ENCODE assay signal across 13 cellular contexts in the genomic region with DNA sequence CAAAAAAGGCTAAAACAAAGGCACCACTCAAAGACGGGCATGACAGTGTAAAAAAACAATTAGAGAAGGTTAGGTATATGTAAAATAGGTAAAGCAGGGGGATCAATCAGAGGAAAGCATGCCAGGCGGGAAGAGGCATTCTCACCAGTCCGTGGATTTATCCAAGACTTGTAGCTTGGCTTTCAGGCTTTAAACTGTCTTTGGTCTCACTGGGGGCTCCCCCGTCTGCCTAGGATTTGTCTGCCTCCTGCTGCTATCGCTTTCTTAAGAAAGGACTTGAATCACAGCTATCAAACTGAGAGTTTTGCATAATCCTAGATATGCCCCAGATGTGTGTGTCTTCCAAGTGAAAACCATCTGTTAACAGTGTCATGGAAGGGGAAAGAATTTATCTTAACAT. TPM values are rescaled to one million over a fixed set of nuclear protein-coding genes. Genes with fewer than 3 reads are reported as not detected.
A peak's percentile ranks its signal among the peaks of the same experiment; 100 is the strongest.
DNase-seq lines count a peak whose midpoint lies in the region; ATAC-seq lines count a peak whose summit lies in the region.
"Had no signal": no experiment of that assay in that cellular context is flagged by ENCODE, and none has a peak within 500 bp of the region (broad histone marks: within the 10 kb centered on the region; RNA-seq: fewer than 3 reads in every experiment).

No MANE protein-coding gene starts in this region.

- H3K4me2 ChIP-seq in mesenchymal stem cell (ENCODE audit: low read length, poor library complexity, severe bottlenecking) (no peak overlapping the region), trophoblast cell (ENCODE audit: low read length) (no peak overlapping the region)
- H3K4me2 ChIP-seq: A549, BLaER1, GM23338 had no signal

- H2BK15ac ChIP-seq in mesenchymal stem cell (ENCODE audit: low read depth, poor library complexity, severe bottlenecking), result no peak overlapping the region

- no peak overlapping the region for H2BK12ac ChIP-seq in mesenchymal stem cell (ENCODE audit: low read length in 2 of 2)
- H2BK12ac ChIP-seq in trophoblast cell (ENCODE audit: low read length), result peak overlapping the region; percentile 43

- H4K91ac ChIP-seq in mesenchymal stem cell (ENCODE audit: low read length) (no peak overlapping the region), trophoblast cell (ENCODE audit: low read depth, low read length) (peak overlapping the region; percentile 75)

- H3K27me3 ChIP-seq in mesenchymal stem cell (ENCODE audit: control insufficient read depth in 1 of 2, insufficient read depth in 1 of 2, low read length in 2 of 2) (no peaks in the 10 kb centered on the region), trophoblast cell (ENCODE audit: insufficient read depth, low read length) (no peaks in the 10 kb centered on the region)
- H3K27me3 ChIP-seq: BLaER1 had no signal

- no peak for ATAC-seq in activated T-cell treated with anti-CD3 and anti-CD28 coated beads, Interleukin-2, amount 50 U/mL, for 72 hours (replicated peaks in 1 of 2)
- ATAC-seq in GM19351 (IDR thresholded peaks at IDR 0.05; ENCODE audit: unreplicated experiment), result no peak
- ATAC-seq: A549, GM23338 had no signal

- no peak overlapping the region for H3K4me3 ChIP-seq in mesenchymal stem cell (ENCODE audit: insufficient read depth in 1 of 2, low read depth in 1 of 2, low read length in 2 of 2)
- no peak overlapping the region for H3K4me3 ChIP-seq in trophoblast cell (ENCODE audit: low read depth, low read length)
- H3K4me3 ChIP-seq: A549, GM23338, HAP-1 had no signal

- peaks cover 31% of the 10 kb centered on the region for H3K9me3 ChIP-seq in mesenchymal stem cell (ENCODE audit: control insufficient read depth, low read length)
- H3K9me3 ChIP-seq in trophoblast cell (ENCODE audit: insufficient read depth, low read depth, low read length), result peaks cover 18% of the 10 kb centered on the region

- peak; percentile 56 for DNase-seq in RPMI7951 (ENCODE audit: low read depth)
- DNase-seq in ecto neural progenitor cell (ENCODE audit: low spot score), result peak; percentile 58
- DNase-seq in mesenchymal stem cell, result no peak
- DNase-seq in trophoblast cell, result no peak
- no peak for DNase-seq in activated T-cell treated with anti-CD3 and anti-CD28 coated beads, Interleukin-2, amount 50 U/mL, for 72 hours
- DNase-seq in activated CD4-positive, alpha-beta T cell treated with anti-CD3 and anti-CD28 coated beads, Interleukin-2, amount 50 U/mL, for 48 hours, result no peak
- DNase-seq in GOT3 (lab: John Stamatoyannopoulos, UW), result no peak
- DNase-seq: GF-D8 had no signal

- H3K36me3 ChIP-seq in mesenchymal stem cell (ENCODE audit: control insufficient read depth in 1 of 2, insufficient read depth in 2 of 2, low read depth in 1 of 2, low read length in 2 of 2) (peaks cover 0 to 3% of the 10 kb centered on the region in 2 experiments), trophoblast cell (ENCODE audit: control insufficient read depth in 1 of 2, insufficient read depth in 2 of 2, low read length in 2 of 2) (peaks cover 0 to 1% of the 10 kb centered on the region in 2 experiments)
- H3K36me3 ChIP-seq: HAP-1 had no signal

- H4K8ac ChIP-seq in mesenchymal stem cell (ENCODE audit: low read length) (peak overlapping the region; percentile 93), trophoblast cell (ENCODE audit: low read depth, low read length) (peak overlapping the region; percentile 55)

- H3K79me1 ChIP-seq in mesenchymal stem cell (replicated peaks; ENCODE audit: low read length, poor library complexity, severe bottlenecking) (no peaks in the 10 kb centered on the region), trophoblast cell (ENCODE audit: low read length) (peaks cover 14% of the 10 kb centered on the region)

- H3K27ac ChIP-seq in mesenchymal stem cell (ENCODE audit: low read length, poor library complexity, severe bottlenecking), result no peak overlapping the region
- H3K27ac ChIP-seq in trophoblast cell (ENCODE audit: low read depth, low read length), result peak overlapping the region; percentile 95
- H3K27ac ChIP-seq: A549, BLaER1 had no signal

- no peak overlapping the region for H2AK5ac ChIP-seq in mesenchymal stem cell (ENCODE audit: low read length, severe bottlenecking)
- no peak overlapping the region for H2AK5ac ChIP-seq in trophoblast cell (ENCODE audit: low read length)

- no peaks in the 10 kb centered on the region for H3K27me3 Mint-ChIP-seq in activated T-cell treated with anti-CD3 and anti-CD28 coated beads, Interleukin-2, amount 50 U/mL, for 72 hours (ENCODE audit: low read depth)

- H3K9me3 Mint-ChIP-seq in activated T-cell treated with anti-CD3 and anti-CD28 coated beads, Interleukin-2, amount 50 U/mL, for 72 hours, result peaks cover 11 to 16% of the 10 kb centered on the region in 2 donors

- no peak overlapping the region for H2BK5ac ChIP-seq in mesenchymal stem cell (ENCODE audit: low read depth, low read length, poor library complexity, severe bottlenecking)
- peak overlapping the region; percentile 91 for H2BK5ac ChIP-seq in trophoblast cell (ENCODE audit: low read depth, low read length, poor library complexity)

- H4K12ac ChIP-seq in trophoblast cell (ENCODE audit: low read depth, low read length), result no peak overlapping the region

- peaks cover 14 to 19% of the 10 kb centered on the region in 2 donors for H3K36me3 Mint-ChIP-seq in activated T-cell treated with anti-CD3 and anti-CD28 coated beads, Interleukin-2, amount 50 U/mL, for 72 hours (ENCODE audit: insufficient read depth in 2 of 2)

- H3K18ac ChIP-seq in mesenchymal stem cell (ENCODE audit: low read depth in 1 of 2, low read length in 2 of 2) (no peak overlapping the region), trophoblast cell (ENCODE audit: low read length) (no peak overlapping the region)

- H3K23ac ChIP-seq in mesenchymal stem cell (ENCODE audit: low read length in 2 of 2), result no peak overlapping the region
- no peak overlapping the region for H3K23ac ChIP-seq in trophoblast cell (ENCODE audit: low read length)

- WGBS in mesenchymal stem cell, result 55% methylated on average over 5 of the region's 5 CpGs
- WGBS in trophoblast cell (ENCODE audit: extremely low coverage, insufficient coverage, insufficient read length), result no CpG with 5 or more reads among the region's 5 CpGs

- H3K4me3 Mint-ChIP-seq in activated T-cell treated with anti-CD3 and anti-CD28 coated beads, Interleukin-2, amount 50 U/mL, for 72 hours, result no peak overlapping the region
- H3K4me3 Mint-ChIP-seq: GM23338 had no signal

- no peak overlapping the region for H3K27ac Mint-ChIP-seq in activated T-cell treated with anti-CD3 and anti-CD28 coated beads, Interleukin-2, amount 50 U/mL, for 72 hours
- H3K27ac Mint-ChIP-seq: GM23338 had no signal

- H2AFZ ChIP-seq in mesenchymal stem cell (ENCODE audit: low read depth, low read length) (no peak overlapping the region), trophoblast cell (ENCODE audit: insufficient read depth, low read length, poor library complexity) (no peak overlapping the region)
- H2AFZ ChIP-seq: GM23338 had no signal

- H3K14ac ChIP-seq in mesenchymal stem cell (ENCODE audit: low read length in 2 of 2), result no peak overlapping the region
- peak overlapping the region; percentile 35 for H3K14ac ChIP-seq in trophoblast cell (ENCODE audit: low read length)

- H3K4ac ChIP-seq in mesenchymal stem cell (ENCODE audit: low read depth in 1 of 2, low read length in 2 of 2) (no peak overlapping the region), trophoblast cell (ENCODE audit: low read depth, low read length) (peak overlapping the region; percentile 20)

- no peak overlapping the region for H2BK120ac ChIP-seq in mesenchymal stem cell (ENCODE audit: low read depth, low read length)
- peak overlapping the region; percentile 45 for H2BK120ac ChIP-seq in trophoblast cell (ENCODE audit: insufficient read depth, low read length, poor library complexity)

- H3K4me1 ChIP-seq in mesenchymal stem cell (ENCODE audit: control insufficient read depth, insufficient read depth, low read depth, low read length) (peaks cover 9% of the 10 kb centered on the region), trophoblast cell (ENCODE audit: control insufficient read depth in 1 of 2, insufficient read depth in 2 of 2, low read length in 2 of 2) (peaks cover 7 to 11% of the 10 kb centered on the region in 2 experiments)
- H3K4me1 ChIP-seq: A549, BLaER1, HAP-1 had no signal

- H3K9ac ChIP-seq in mesenchymal stem cell (ENCODE audit: low read length) (no peak overlapping the region), trophoblast cell (ENCODE audit: low read length) (no peak overlapping the region)
- H3K9ac ChIP-seq: BLaER1 had no signal

- H3K4me1 Mint-ChIP-seq in activated T-cell treated with anti-CD3 and anti-CD28 coated beads, Interleukin-2, amount 50 U/mL, for 72 hours (ENCODE audit: low read depth), result no peaks in the 10 kb centered on the region
- H3K4me1 Mint-ChIP-seq: GM23338 had no signal

- H3K79me2 ChIP-seq in trophoblast cell (ENCODE audit: control insufficient read depth, insufficient read depth, low read length, poor library complexity), result no peaks in the 10 kb centered on the region

RNA-seq across cellular contexts. Expression of a gene that starts 11.1 kb away (rescaled TPM):
- total RNA-seq in RPMI7951 (2014; rRNA removed; shearing (Covaris generic)), result 41.4 and 49.5 TPM in 2 replicates
- polyA plus RNA-seq in mesenchymal stem cell (2013, experiment 1 of 2), result 132 TPM
- 130 TPM for polyA plus RNA-seq in mesenchymal stem cell (2013, experiment 2 of 2)
- polyA plus RNA-seq in trophoblast cell (2013), result 158 and 169 TPM in 2 replicates
- 10 to 100 TPM; 86.8 to 90.4 TPM for total RNA-seq in activated T-cell treated with anti-CD3 and anti-CD28 coated beads, Interleukin-2, amount 50 U/mL, for 72 hours

Comparison
In these comparisons a context has a peak if more than half of its experiments do, and no peak if none do; other contexts are left out.
1. DNase-seq: peak in RPMI7951 (single experiment) and ecto neural progenitor cell (single experiment); none in mesenchymal stem cell (single experiment), trophoblast cell (0 of 2), activated T-cell treated with anti-CD3 and anti-CD28 coated beads, Interleukin-2, amount 50 U/mL, for 72 hours (0 of 2), activated CD4-positive, alpha-beta T cell treated with anti-CD3 and anti-CD28 coated beads, Interleukin-2, amount 50 U/mL, for 48 hours (0 of 2) and GOT3 (single experiment).